26 cellular contexts compared by ENCODE assay signal in genomic region chr22:48649466-48649865, GRCh38.
"Had no signal": no experiment of that assay in that cellular context is flagged by ENCODE, and none has a peak within 500 bp of the region (broad histone marks: within the 10 kb centered on the region; RNA-seq: fewer than 3 reads in every experiment).

No MANE protein-coding gene starts in this region.

- H3K4me2 ChIP-seq: hepatocyte had no signal

- H3K27ac ChIP-seq: heart right ventricle, hepatocyte, ovary, skin epidermis, stomach, testis, thyroid gland, transverse colon, upper lobe of left lung, vagina had no signal

- H3K27me3 Mint-ChIP-seq: naive thymus-derived CD4-positive, alpha-beta T cell; natural killer cell treated with Interleukin-12 subunit alpha and Interleukin-12 subunit beta and Interleukin-15 and Interleukin-18, amount 100 ng/mL, for 72 hours; progenitor cell of endocrine pancreas; stimulated activated naive B cell treated with anti-CD40 and anti-IgM and Interleukin-4, amounts not matched to agents 10 μg/mL and 1 μg/mL and 100 μg/mL, for 72 hours had no signal

- H3K36me3 ChIP-seq: heart right ventricle, ovary, stomach, thyroid gland, transverse colon, upper lobe of left lung, vagina had no signal

- H3K9me3 Mint-ChIP-seq: naive thymus-derived CD4-positive, alpha-beta T cell; natural killer cell treated with Interleukin-12 subunit alpha and Interleukin-12 subunit beta and Interleukin-15 and Interleukin-18, amount 100 ng/mL, for 72 hours; stimulated activated naive B cell treated with anti-CD40 and anti-IgM and Interleukin-4, amounts not matched to agents 10 μg/mL and 1 μg/mL and 100 μg/mL, for 72 hours had no signal

- H3K27me3 ChIP-seq: hepatocyte, ovary, testis, thyroid gland, transverse colon, upper lobe of left lung, vagina had no signal

- H3K4me3 Mint-ChIP-seq: naive thymus-derived CD4-positive, alpha-beta T cell; natural killer cell treated with Interleukin-12 subunit alpha and Interleukin-12 subunit beta and Interleukin-15 and Interleukin-18, amount 100 ng/mL, for 72 hours; stimulated activated naive B cell treated with anti-CD40 and anti-IgM and Interleukin-4, amounts not matched to agents 10 μg/mL and 1 μg/mL and 100 μg/mL, for 72 hours had no signal

- H3K9me3 ChIP-seq: heart right ventricle, mucosa of descending colon, ovary, stomach, testis, thyroid gland, transverse colon, upper lobe of left lung, vagina had no signal

- H3K79me2 ChIP-seq: hepatocyte had no signal

- H2AFZ ChIP-seq: hepatocyte had no signal

- DNase-seq: islet precursor cell; midbrain; naive thymus-derived CD4-positive, alpha-beta T cell; ovary; stimulated activated CD4-positive, alpha-beta T cell treated with anti-CD3 and anti-CD28 coated beads, Interleukin-12 subunit alpha, Interleukin-12 subunit beta, amount 100 ng/mL, for 4 hours; stimulated activated CD4-positive, alpha-beta T cell treated with anti-CD3 and anti-CD28 coated beads, Interleukin-15, amount 100 ng/mL, for 24 hours; stimulated activated CD4-positive, alpha-beta T cell treated with anti-CD3 and anti-CD28 coated beads, Interleukin-2, amount 100 ng/mL, for 24 hours; stimulated activated CD4-positive, alpha-beta T cell treated with anti-CD3 and anti-CD28 coated beads, Interleukin-4, amount 100 ng/mL, for 1 hour; stimulated activated naive B cell treated with anti-CD40 and anti-IgM and Interleukin-4, amounts not matched to agents 10 μg/mL and 1 μg/mL and 100 μg/mL, for 72 hours; stimulated activated naive CD8-positive, alpha-beta T cell treated with anti-CD3 and anti-CD28 coated beads, Interleukin-15, Interleukin-2, amounts not matched to agents 100 U/mL and 50 U/mL, for 24 hours; stomach; testis; thyroid gland; transverse colon had no signal

- H3K4me1 Mint-ChIP-seq: naive thymus-derived CD4-positive, alpha-beta T cell; stimulated activated naive B cell treated with anti-CD40 and anti-IgM and Interleukin-4, amounts not matched to agents 10 μg/mL and 1 μg/mL and 100 μg/mL, for 72 hours had no signal

- H3K27ac Mint-ChIP-seq: naive thymus-derived CD4-positive, alpha-beta T cell; natural killer cell treated with Interleukin-12 subunit alpha and Interleukin-12 subunit beta and Interleukin-15 and Interleukin-18, amount 100 ng/mL, for 72 hours; progenitor cell of endocrine pancreas; stimulated activated naive B cell treated with anti-CD40 and anti-IgM and Interleukin-4, amounts not matched to agents 10 μg/mL and 1 μg/mL and 100 μg/mL, for 72 hours had no signal

- ATAC-seq: heart right ventricle; left lobe of liver; mucosa of descending colon; naive thymus-derived CD4-positive, alpha-beta T cell; natural killer cell treated with Interleukin-12 subunit alpha and Interleukin-12 subunit beta and Interleukin-15 and Interleukin-18, amount 100 ng/mL, for 72 hours; right cardiac atrium; sciatic nerve; stimulated activated naive CD8-positive, alpha-beta T cell treated with anti-CD3 and anti-CD28 coated beads, Interleukin-15, Interleukin-2, amounts not matched to agents 100 U/mL and 50 U/mL, for 24 hours had no signal

- H3K4me1 ChIP-seq: heart right ventricle, stomach, testis, thyroid gland, transverse colon, upper lobe of left lung had no signal

- H3K4me3 ChIP-seq: heart right ventricle, hepatocyte, lung, mucosa of descending colon, ovary, skin epidermis, stomach, testis, thyroid gland, transverse colon, upper lobe of left lung, vagina had no signal

- H3K36me3 Mint-ChIP-seq: naive thymus-derived CD4-positive, alpha-beta T cell; natural killer cell treated with Interleukin-12 subunit alpha and Interleukin-12 subunit beta and Interleukin-15 and Interleukin-18, amount 100 ng/mL, for 72 hours; stimulated activated naive B cell treated with anti-CD40 and anti-IgM and Interleukin-4, amounts not matched to agents 10 μg/mL and 1 μg/mL and 100 μg/mL, for 72 hours had no signal
